38 cellular contexts compared by ENCODE assay signal in genomic region chr12:24979971-24980730, GRCh38. TPM values are rescaled to one million over a fixed set of nuclear protein-coding genes. Genes with fewer than 3 reads are reported as not detected.
DNase-seq lines count a peak whose midpoint lies in the region; ATAC-seq, FAIRE-seq and TF ChIP-seq lines count a peak whose summit lies in the region.
"Had no signal": no experiment of that assay in that cellular context is flagged by ENCODE, and none has a peak within 500 bp of the region (broad histone marks: within the 10 kb centered on the region; RNA-seq: fewer than 3 reads in every experiment).

No MANE protein-coding gene starts in this region.

- no peak overlapping the region for H3K9ac ChIP-seq in HepG2 (ENCODE audit: insufficient read depth, low read depth, low read length)
- H3K9ac ChIP-seq in trophoblast cell (ENCODE audit: low read length): no peak overlapping the region

- TF ChIP-seq RAD21 in HepG2 (CRISPR knock-in tag; IDR thresholded peaks at IDR 0.05): no peak

- 39% methylated on average over 8 of the region's 8 CpGs for WGBS in HepG2 (ENCODE audit: low lambda C conversion rate)
- WGBS in right lobe of liver (ENCODE audit: insufficient coverage, low coverage, low lambda C conversion rate, missing lambda C conversion rate): 70% methylated on average over 6 of the region's 8 CpGs
- 87% methylated on average over 8 of the region's 8 CpGs for WGBS in esophagus muscularis mucosa
- WGBS in trophoblast cell (ENCODE audit: extremely low coverage, insufficient coverage, insufficient read length): no CpG with 5 or more reads among the region's 8 CpGs
- 73 to 81% methylated on average over 8 of the region's 8 CpGs for WGBS in upper lobe of left lung, 2 donors

- no TSS peak for BruUV-seq in HepG2 (replicated peaks; lab: Mats Ljungman, UMichigan)

- peak; percentile 6 for DNase-seq in HepG2 (ENCODE audit: low spot score)
- DNase-seq in right lobe of liver: no peak
- DNase-seq in esophagus muscularis mucosa (ENCODE audit: extremely low spot score): peak; percentile 75
- peak; percentile 70 to 76 for DNase-seq in trophoblast cell
- DNase-seq in NCI-H748 (lab: John Stamatoyannopoulos, UW; ENCODE audit: unreplicated experiment): no peak
- DNase-seq in HT-29 (ENCODE audit: low spot score): no peak
- no peak for DNase-seq in upper lobe of left lung
- DNase-seq: 8988T; activated CD4-positive, alpha-beta T cell treated with anti-CD3 and anti-CD28 coated beads, Interleukin-2, amount 50 U/mL, for 4 hours; activated CD8-positive, alpha-beta memory T cell treated with anti-CD3 and anti-CD28 coated beads, Interleukin-2, amount 10 ng/mL, durations not matched to agents 7 days and 5 days; activated gamma-delta T cell treated with Interleukin-2 at 50 U/mL for 16 hours; activated naive CD8-positive, alpha-beta T cell treated with anti-CD3 and anti-CD28 coated beads, Interleukin-2, amount 10 ng/mL, durations not matched to agents 7 days and 5 days; activated T-cell treated with anti-CD3 and anti-CD28 coated beads, Interleukin-2, amount 50 U/mL, for 48 hours; dermis blood vessel endothelial cell; DMS79; esophagus squamous epithelium; foreskin keratinocyte; GOT3; HFFc6; KG1; MM.1S; mucosa of descending colon; natural killer cell; NCI-H1930; NCI-H2171 treated with DMSO at 0.1 percent for 48 hours; NCI-H510A; ovary; stimulated activated CD4-positive, alpha-beta T cell treated with anti-CD3 and anti-CD28 coated beads, Interleukin-12 subunit alpha, Interleukin-12 subunit beta, amount 100 ng/mL, for 4 hours; stimulated activated CD4-positive, alpha-beta T cell treated with anti-CD3 and anti-CD28 coated beads, Interleukin-2, amount 100 ng/mL, for 48 hours; stimulated activated naive CD8-positive, alpha-beta T cell treated with anti-CD3 and anti-CD28 coated beads, Interleukin-15, amount 100 ng/mL, for 72 hours; T-helper 1 cell had no signal

- no peak overlapping the region for H3K4ac ChIP-seq in trophoblast cell (ENCODE audit: low read depth, low read length)

- no peak overlapping the region for H2AK5ac ChIP-seq in trophoblast cell (ENCODE audit: low read length)

- peaks cover 8% of the 10 kb centered on the region for H3K79me1 ChIP-seq in trophoblast cell (ENCODE audit: low read length)

- no peak overlapping the region for H4K8ac ChIP-seq in trophoblast cell (ENCODE audit: low read depth, low read length)

- H3K27ac ChIP-seq in HepG2 (ENCODE audit: extremely low read length, insufficient read depth, low read length): no peak overlapping the region
- no peak overlapping the region for H3K27ac ChIP-seq in right lobe of liver
- H3K27ac ChIP-seq in esophagus muscularis mucosa (replicated peaks in 1 of 4): no peak overlapping the region
- H3K27ac ChIP-seq in trophoblast cell (ENCODE audit: low read depth, low read length): no peak overlapping the region
- H3K27ac ChIP-seq in upper lobe of left lung: no peak overlapping the region
- H3K27ac ChIP-seq: ascending aorta, esophagus squamous epithelium, foreskin keratinocyte, ovary, right atrium auricular region, SK-N-MC, thoracic aorta had no signal

- no peak overlapping the region for H3K23ac ChIP-seq in trophoblast cell (ENCODE audit: low read length)

- H3K27me3 ChIP-seq in HepG2 (ENCODE audit: control insufficient read depth in 1 of 2, insufficient read depth in 2 of 2, low read length in 2 of 2) (no peaks in the 10 kb centered on the region), right lobe of liver (no peaks in the 10 kb centered on the region), esophagus muscularis mucosa (no peaks in the 10 kb centered on the region), trophoblast cell (ENCODE audit: insufficient read depth, low read length) (no peaks in the 10 kb centered on the region), upper lobe of left lung (no peaks in the 10 kb centered on the region)
- H3K27me3 ChIP-seq: ascending aorta, esophagus squamous epithelium, foreskin keratinocyte, heart left ventricle, ovary, right atrium auricular region had no signal

- intact Hi-C loops in HepG2 (cut with micrococcal nuclease; ENCODE audit: unreplicated experiment): no loop called here
- intact Hi-C loops in right lobe of liver (cut with DNase I): loop anchor here in 1 of 2 donors (10.0 kb wide), 1 partner anchor 145 kb away; no protein-coding TSS in a partner anchor
- intact Hi-C loops in esophagus muscularis mucosa (cut with DNase I): no loop called here

- POLR2A ChIA-PET in HepG2 (lab: Yijun Ruan, JAX): no interaction called here

- H3K18ac ChIP-seq in trophoblast cell (ENCODE audit: low read length): no peak overlapping the region

- H2BK5ac ChIP-seq in trophoblast cell (ENCODE audit: low read depth, low read length, poor library complexity): no peak overlapping the region

- no peak overlapping the region for H2BK120ac ChIP-seq in trophoblast cell (ENCODE audit: insufficient read depth, low read length, poor library complexity)

- TF ChIP-seq CTCF in HepG2 (CRISPR knock-in tag; IDR thresholded peaks at IDR 0.05) (no peak), right lobe of liver (IDR thresholded peaks at IDR 0.05) (no peak), esophagus muscularis mucosa (IDR thresholded peaks at IDR 0.05) (no peak), upper lobe of left lung (IDR thresholded peaks at IDR 0.05) (no peak)

- H3K79me2 ChIP-seq in HepG2 (ENCODE audit: insufficient read depth, low read length) (no peaks in the 10 kb centered on the region), trophoblast cell (ENCODE audit: control insufficient read depth, insufficient read depth, low read length, poor library complexity) (no peaks in the 10 kb centered on the region)

- ATAC-seq in HepG2 (no peak), right lobe of liver (no peak), GM18861 (IDR thresholded peaks at IDR 0.05; ENCODE audit: unreplicated experiment) (no peak), upper lobe of left lung (ENCODE audit: low FRiP score in 2 of 2) (no peak)
- ATAC-seq: activated CD8-positive, alpha-beta memory T cell treated with anti-CD3 and anti-CD28 coated beads, Interleukin-2, amount 10 ng/mL, durations not matched to agents 7 days and 5 days; foreskin keratinocyte; natural killer cell; stimulated activated naive CD8-positive, alpha-beta T cell treated with anti-CD3 and anti-CD28 coated beads, Interleukin-15, amount 100 ng/mL, for 72 hours had no signal

- no peaks in the 10 kb centered on the region for H3K4me1 ChIP-seq in HepG2 (ENCODE audit: insufficient read depth, low read length)
- no peaks in the 10 kb centered on the region for H3K4me1 ChIP-seq in right lobe of liver
- no peaks in the 10 kb centered on the region for H3K4me1 ChIP-seq in esophagus muscularis mucosa
- H3K4me1 ChIP-seq in trophoblast cell (ENCODE audit: control insufficient read depth in 1 of 2, insufficient read depth in 2 of 2, low read length in 2 of 2): peaks cover 0 to 2% of the 10 kb centered on the region in 2 experiments
- no peaks in the 10 kb centered on the region for H3K4me1 ChIP-seq in upper lobe of left lung
- H3K4me1 ChIP-seq: ascending aorta, esophagus squamous epithelium, foreskin keratinocyte, right atrium auricular region had no signal

- in situ Hi-C loops in HepG2 (cut with HindIII; ENCODE audit: extremely low pct_ligation_motif_present, low pct_unique_long_range_greater_than_20kb): no loop called here

- FAIRE-seq in HepG2 (lab: Jason Lieb, UNC): no peak

- CTCF ChIA-PET in HepG2 (lab: Yijun Ruan, JAX; ENCODE audit: low intra/inter-chr PET ratio, low total read pairs): no interaction called here

- H2AFZ ChIP-seq in HepG2 (ENCODE audit: low read length) (no peak overlapping the region), trophoblast cell (ENCODE audit: insufficient read depth, low read length, poor library complexity) (no peak overlapping the region)

- no peak overlapping the region for H4K12ac ChIP-seq in trophoblast cell (ENCODE audit: low read depth, low read length)

- no peak overlapping the region for H2BK12ac ChIP-seq in trophoblast cell (ENCODE audit: low read length)

- H3K4me2 ChIP-seq in HepG2 (ENCODE audit: low read depth, low read length): no peak overlapping the region
- no peak overlapping the region for H3K4me2 ChIP-seq in trophoblast cell (ENCODE audit: low read length)

- TF ChIP-seq POLR2A in HepG2 (IDR thresholded peaks at IDR 0.05; ENCODE audit: insufficient read depth in 1 of 2, low read depth in 2 of 2, low read length in 2 of 2): no peak
- TF ChIP-seq POLR2A in right lobe of liver (IDR thresholded peaks at IDR 0.05): no peak
- no peak for TF ChIP-seq POLR2A in esophagus muscularis mucosa (IDR thresholded peaks at IDR 0.05; ENCODE audit: low read depth)
- no peak for TF ChIP-seq POLR2A in upper lobe of left lung (IDR thresholded peaks at IDR 0.05)

- no peaks in the 10 kb centered on the region for H4K20me1 ChIP-seq in HepG2 (ENCODE audit: insufficient read depth, low read length)

- TF ChIP-seq EP300 in HepG2 (IDR thresholded peaks at IDR 0.05; ENCODE audit: low read depth in 2 of 2, low read length in 2 of 2) (no peak), HepG2 (CRISPR knock-in tag; IDR thresholded peaks at IDR 0.05; ENCODE audit: borderline replicate concordance) (no peak), esophagus muscularis mucosa (IDR thresholded peaks at IDR 0.05) (no peak), upper lobe of left lung (IDR thresholded peaks at IDR 0.05) (no peak)

- H3K4me3 ChIP-seq in HepG2 (replicated peaks in 1 of 3; ENCODE audit: insufficient read depth in 1 of 3, low read depth in 2 of 3, low read length in 3 of 3): no peak overlapping the region
- H3K4me3 ChIP-seq in right lobe of liver: no peak overlapping the region
- no peak overlapping the region for H3K4me3 ChIP-seq in esophagus muscularis mucosa
- no peak overlapping the region for H3K4me3 ChIP-seq in trophoblast cell (ENCODE audit: low read depth, low read length)
- no peak overlapping the region for H3K4me3 ChIP-seq in upper lobe of left lung
- H3K4me3 ChIP-seq: ascending aorta, esophagus squamous epithelium, heart left ventricle, lung, mucosa of descending colon, ovary, right atrium auricular region, SK-N-MC, thoracic aorta had no signal

- H3K36me3 ChIP-seq in HepG2 (replicated peaks in 1 of 2; ENCODE audit: control insufficient read depth in 1 of 2, insufficient read depth in 2 of 2, low read length in 2 of 2) (no peaks in the 10 kb centered on the region), right lobe of liver (no peaks in the 10 kb centered on the region), esophagus muscularis mucosa (no peaks in the 10 kb centered on the region), trophoblast cell (ENCODE audit: control insufficient read depth in 1 of 2, insufficient read depth in 2 of 2, low read length in 2 of 2) (no peaks in the 10 kb centered on the region), upper lobe of left lung (no peaks in the 10 kb centered on the region)
- H3K36me3 ChIP-seq: ascending aorta, esophagus squamous epithelium, heart left ventricle, ovary, right atrium auricular region, thoracic aorta had no signal

- no peak overlapping the region for H4K91ac ChIP-seq in trophoblast cell (ENCODE audit: low read depth, low read length)

- H3K9me3 ChIP-seq in HepG2 (ENCODE audit: low read length) (no peaks in the 10 kb centered on the region), right lobe of liver (no peaks in the 10 kb centered on the region), esophagus muscularis mucosa (peaks cover 0 to 20% (median 12%) of the 10 kb centered on the region in 4 donors), trophoblast cell (ENCODE audit: insufficient read depth, low read depth, low read length) (peaks cover 4% of the 10 kb centered on the region), upper lobe of left lung (peaks cover 0 to 6% (median 5%) of the 10 kb centered on the region in 4 donors)
- H3K9me3 ChIP-seq: ascending aorta, ovary, thoracic aorta had no signal

- H3K14ac ChIP-seq in trophoblast cell (ENCODE audit: low read length): no peak overlapping the region

RNA-seq across cellular contexts. Expression of gene BCAT1, which starts 31.2 kb away (rescaled TPM):
- total RNA-seq in HepG2 (2016; rRNA removed; fragmentation: Illumina TruSeq; extraction: Trizol) (75.5 and 142 TPM in 2 replicates), right lobe of liver (1 to 10 TPM in 5 of 6 experiments, under 1 TPM in 1; 0.86 to 6.0 (median 2.7) TPM), esophagus muscularis mucosa (10 to 100 TPM in 3 of 4 donors, 1 to 10 TPM in 1; 9.1 to 23.4 (median 14.7) TPM), upper lobe of left lung (100 to 1,000 TPM in 1 of 6 donors, 10 to 100 TPM in 5; 52.7 to 145 (median 72.7) TPM)
- total RNA-seq in HepG2 (2016; cell fraction: cytosol; rRNA removed; fragmentation: Illumina TruSeq; extraction: Trizol; ENCODE audit: low read depth): 5.6 and 7.0 TPM in 2 replicates
- total RNA-seq in HepG2 (2016; cell fraction: insoluble cytoplasmic fraction; rRNA removed; fragmentation: Illumina TruSeq; extraction: Trizol): 72.9 and 129 TPM in 2 replicates
- 13.3 and 15.4 TPM in 2 replicates for total RNA-seq in HepG2 (2016; cell fraction: membrane; rRNA removed; fragmentation: Illumina TruSeq; extraction: Trizol)
- total RNA-seq in HepG2 (2016; cell fraction: nucleus; rRNA removed; fragmentation: Illumina TruSeq; extraction: Trizol): 33.0 and 33.1 TPM in 2 replicates
- polyA plus RNA-seq in HepG2 (2011; rRNA removed): 7.8 and 8.0 TPM in 2 replicates
- 3.9 and 5.8 TPM in 2 replicates for polyA plus RNA-seq in HepG2 (2011; cell fraction: cytosol; rRNA removed)
- polyA plus RNA-seq in HepG2 (2011; cell fraction: nucleus; rRNA removed): 5.0 and 7.8 TPM in 2 replicates
- 20.1 and 29.8 TPM in 2 replicates for polyA plus RNA-seq in HepG2 (2012)
- 2.8 and 5.4 TPM in 2 replicates for polyA plus RNA-seq in HepG2 (2016; cell fraction: cytosol; fragmentation: Illumina TruSeq; extraction: Trizol; ENCODE audit: low read depth)
- polyA plus RNA-seq in HepG2 (2016; cell fraction: insoluble cytoplasmic fraction; fragmentation: Illumina TruSeq; extraction: Trizol; ENCODE audit: low read depth): 42.2 and 43.3 TPM in 2 replicates
- 6.0 and 6.1 TPM in 2 replicates for polyA plus RNA-seq in HepG2 (2016; cell fraction: membrane; fragmentation: Illumina TruSeq; extraction: Trizol; ENCODE audit: low read depth)
- polyA plus RNA-seq in HepG2 (2016; cell fraction: nucleus; fragmentation: Illumina TruSeq; extraction: Trizol; ENCODE audit: insufficient read depth, low read depth): 16.8 and 16.9 TPM in 2 replicates
- 0.49 and 19.4 TPM in 2 replicates for polyA minus RNA-seq in HepG2 (2011; rRNA and poly(A)+ RNA removed; ENCODE audit: low replicate concordance)
- polyA minus RNA-seq in HepG2 (2011; cell fraction: cytosol; rRNA and poly(A)+ RNA removed): 29.5 and 39.7 TPM in 2 replicates
- polyA minus RNA-seq in HepG2 (2011; cell fraction: nucleus; rRNA and poly(A)+ RNA removed): 30.2 and 33.6 TPM in 2 replicates
- 80.8 and 83.0 TPM in 2 replicates for polyA plus RNA-seq in trophoblast cell (2013)
- not detected in 2 replicates for total RNA-seq in HT-29 (2014; rRNA removed; shearing (Covaris generic))

Comparison
In these comparisons a context has a peak if more than half of its experiments do, and no peak if none do; other contexts are left out.
1. DNase-seq: peak in HepG2 (single experiment), esophagus muscularis mucosa (single experiment) and trophoblast cell (2 of 2); none in right lobe of liver (0 of 3), NCI-H748 (single experiment), HT-29 (single experiment) and upper lobe of left lung (0 of 2).